ENCODE assay signal across 1 cellular context in the genomic region with DNA sequence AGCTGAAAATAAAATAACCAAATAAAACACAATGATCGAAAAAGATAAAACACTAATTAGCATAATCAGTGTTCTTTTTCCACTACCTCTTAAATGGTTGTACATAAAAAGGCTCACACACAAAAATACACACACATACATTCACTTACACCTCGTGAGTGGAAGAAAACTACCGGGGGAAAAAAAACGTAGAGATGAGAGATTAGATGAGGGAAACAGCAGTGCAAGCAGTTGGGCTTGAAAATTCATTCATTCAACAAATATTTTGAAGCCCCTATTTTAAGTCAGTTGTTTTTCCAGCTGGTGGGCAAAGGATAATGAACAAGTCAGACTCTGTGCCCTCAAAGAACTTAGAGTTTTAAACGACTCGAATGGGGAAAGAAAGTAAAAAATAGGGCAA.
TF ChIP-seq lines count a peak whose summit lies in the region.

No MANE protein-coding gene starts in this region.

TF ChIP-seq in A549, 52 proteins besides CTCF, POLR2A, EP300 and RAD21 (continued from another document):
- TF ChIP-seq, protein P1, sequence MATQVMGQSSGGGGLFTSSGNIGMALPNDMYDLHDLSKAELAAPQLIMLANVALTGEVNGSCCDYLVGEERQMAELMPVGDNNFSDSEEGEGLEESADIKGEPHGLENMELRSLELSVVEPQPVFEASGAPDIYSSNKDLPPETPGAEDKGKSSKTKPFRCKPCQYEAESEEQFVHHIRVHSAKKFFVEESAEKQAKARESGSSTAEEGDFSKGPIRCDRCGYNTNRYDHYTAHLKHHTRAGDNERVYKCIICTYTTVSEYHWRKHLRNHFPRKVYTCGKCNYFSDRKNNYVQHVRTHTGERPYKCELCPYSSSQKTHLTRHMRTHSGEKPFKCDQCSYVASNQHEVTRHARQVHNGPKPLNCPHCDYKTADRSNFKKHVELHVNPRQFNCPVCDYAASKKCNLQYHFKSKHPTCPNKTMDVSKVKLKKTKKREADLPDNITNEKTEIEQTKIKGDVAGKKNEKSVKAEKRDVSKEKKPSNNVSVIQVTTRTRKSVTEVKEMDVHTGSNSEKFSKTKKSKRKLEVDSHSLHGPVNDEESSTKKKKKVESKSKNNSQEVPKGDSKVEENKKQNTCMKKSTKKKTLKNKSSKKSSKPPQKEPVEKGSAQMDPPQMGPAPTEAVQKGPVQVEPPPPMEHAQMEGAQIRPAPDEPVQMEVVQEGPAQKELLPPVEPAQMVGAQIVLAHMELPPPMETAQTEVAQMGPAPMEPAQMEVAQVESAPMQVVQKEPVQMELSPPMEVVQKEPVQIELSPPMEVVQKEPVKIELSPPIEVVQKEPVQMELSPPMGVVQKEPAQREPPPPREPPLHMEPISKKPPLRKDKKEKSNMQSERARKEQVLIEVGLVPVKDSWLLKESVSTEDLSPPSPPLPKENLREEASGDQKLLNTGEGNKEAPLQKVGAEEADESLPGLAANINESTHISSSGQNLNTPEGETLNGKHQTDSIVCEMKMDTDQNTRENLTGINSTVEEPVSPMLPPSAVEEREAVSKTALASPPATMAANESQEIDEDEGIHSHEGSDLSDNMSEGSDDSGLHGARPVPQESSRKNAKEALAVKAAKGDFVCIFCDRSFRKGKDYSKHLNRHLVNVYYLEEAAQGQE (IDR thresholded peaks at IDR 0.05) = no peak
TF ChIP-seq in A549: peak in this region for 0.
